1 cellular context compared by ENCODE assay signal in the genomic region with DNA sequence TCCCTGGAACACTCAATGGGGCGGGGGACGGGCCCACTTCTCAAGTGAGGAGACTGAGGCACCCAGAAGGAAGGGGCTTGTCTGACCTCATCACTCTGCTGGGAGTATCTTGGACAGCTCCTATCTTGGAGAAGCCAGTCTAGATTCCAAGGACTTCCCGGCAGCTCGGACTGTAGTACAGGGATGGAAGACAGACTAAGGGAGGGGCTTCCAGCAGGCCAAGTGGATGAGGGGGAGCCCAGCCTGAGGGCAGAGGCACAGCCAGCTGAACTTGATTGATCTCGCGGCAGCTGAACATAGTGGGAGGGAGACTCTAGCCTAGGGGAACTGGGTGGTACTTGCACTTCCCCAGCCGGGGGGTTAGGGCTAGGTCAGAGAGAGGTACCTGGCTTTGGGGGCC.
TF ChIP-seq lines count a peak whose summit lies in the region.

No MANE protein-coding gene starts in this region.

TF ChIP-seq in GM23338, 12 proteins besides CTCF, POLR2A, EP300 and RAD21 (continued from another document):
- TF ChIP-seq, protein P1, sequence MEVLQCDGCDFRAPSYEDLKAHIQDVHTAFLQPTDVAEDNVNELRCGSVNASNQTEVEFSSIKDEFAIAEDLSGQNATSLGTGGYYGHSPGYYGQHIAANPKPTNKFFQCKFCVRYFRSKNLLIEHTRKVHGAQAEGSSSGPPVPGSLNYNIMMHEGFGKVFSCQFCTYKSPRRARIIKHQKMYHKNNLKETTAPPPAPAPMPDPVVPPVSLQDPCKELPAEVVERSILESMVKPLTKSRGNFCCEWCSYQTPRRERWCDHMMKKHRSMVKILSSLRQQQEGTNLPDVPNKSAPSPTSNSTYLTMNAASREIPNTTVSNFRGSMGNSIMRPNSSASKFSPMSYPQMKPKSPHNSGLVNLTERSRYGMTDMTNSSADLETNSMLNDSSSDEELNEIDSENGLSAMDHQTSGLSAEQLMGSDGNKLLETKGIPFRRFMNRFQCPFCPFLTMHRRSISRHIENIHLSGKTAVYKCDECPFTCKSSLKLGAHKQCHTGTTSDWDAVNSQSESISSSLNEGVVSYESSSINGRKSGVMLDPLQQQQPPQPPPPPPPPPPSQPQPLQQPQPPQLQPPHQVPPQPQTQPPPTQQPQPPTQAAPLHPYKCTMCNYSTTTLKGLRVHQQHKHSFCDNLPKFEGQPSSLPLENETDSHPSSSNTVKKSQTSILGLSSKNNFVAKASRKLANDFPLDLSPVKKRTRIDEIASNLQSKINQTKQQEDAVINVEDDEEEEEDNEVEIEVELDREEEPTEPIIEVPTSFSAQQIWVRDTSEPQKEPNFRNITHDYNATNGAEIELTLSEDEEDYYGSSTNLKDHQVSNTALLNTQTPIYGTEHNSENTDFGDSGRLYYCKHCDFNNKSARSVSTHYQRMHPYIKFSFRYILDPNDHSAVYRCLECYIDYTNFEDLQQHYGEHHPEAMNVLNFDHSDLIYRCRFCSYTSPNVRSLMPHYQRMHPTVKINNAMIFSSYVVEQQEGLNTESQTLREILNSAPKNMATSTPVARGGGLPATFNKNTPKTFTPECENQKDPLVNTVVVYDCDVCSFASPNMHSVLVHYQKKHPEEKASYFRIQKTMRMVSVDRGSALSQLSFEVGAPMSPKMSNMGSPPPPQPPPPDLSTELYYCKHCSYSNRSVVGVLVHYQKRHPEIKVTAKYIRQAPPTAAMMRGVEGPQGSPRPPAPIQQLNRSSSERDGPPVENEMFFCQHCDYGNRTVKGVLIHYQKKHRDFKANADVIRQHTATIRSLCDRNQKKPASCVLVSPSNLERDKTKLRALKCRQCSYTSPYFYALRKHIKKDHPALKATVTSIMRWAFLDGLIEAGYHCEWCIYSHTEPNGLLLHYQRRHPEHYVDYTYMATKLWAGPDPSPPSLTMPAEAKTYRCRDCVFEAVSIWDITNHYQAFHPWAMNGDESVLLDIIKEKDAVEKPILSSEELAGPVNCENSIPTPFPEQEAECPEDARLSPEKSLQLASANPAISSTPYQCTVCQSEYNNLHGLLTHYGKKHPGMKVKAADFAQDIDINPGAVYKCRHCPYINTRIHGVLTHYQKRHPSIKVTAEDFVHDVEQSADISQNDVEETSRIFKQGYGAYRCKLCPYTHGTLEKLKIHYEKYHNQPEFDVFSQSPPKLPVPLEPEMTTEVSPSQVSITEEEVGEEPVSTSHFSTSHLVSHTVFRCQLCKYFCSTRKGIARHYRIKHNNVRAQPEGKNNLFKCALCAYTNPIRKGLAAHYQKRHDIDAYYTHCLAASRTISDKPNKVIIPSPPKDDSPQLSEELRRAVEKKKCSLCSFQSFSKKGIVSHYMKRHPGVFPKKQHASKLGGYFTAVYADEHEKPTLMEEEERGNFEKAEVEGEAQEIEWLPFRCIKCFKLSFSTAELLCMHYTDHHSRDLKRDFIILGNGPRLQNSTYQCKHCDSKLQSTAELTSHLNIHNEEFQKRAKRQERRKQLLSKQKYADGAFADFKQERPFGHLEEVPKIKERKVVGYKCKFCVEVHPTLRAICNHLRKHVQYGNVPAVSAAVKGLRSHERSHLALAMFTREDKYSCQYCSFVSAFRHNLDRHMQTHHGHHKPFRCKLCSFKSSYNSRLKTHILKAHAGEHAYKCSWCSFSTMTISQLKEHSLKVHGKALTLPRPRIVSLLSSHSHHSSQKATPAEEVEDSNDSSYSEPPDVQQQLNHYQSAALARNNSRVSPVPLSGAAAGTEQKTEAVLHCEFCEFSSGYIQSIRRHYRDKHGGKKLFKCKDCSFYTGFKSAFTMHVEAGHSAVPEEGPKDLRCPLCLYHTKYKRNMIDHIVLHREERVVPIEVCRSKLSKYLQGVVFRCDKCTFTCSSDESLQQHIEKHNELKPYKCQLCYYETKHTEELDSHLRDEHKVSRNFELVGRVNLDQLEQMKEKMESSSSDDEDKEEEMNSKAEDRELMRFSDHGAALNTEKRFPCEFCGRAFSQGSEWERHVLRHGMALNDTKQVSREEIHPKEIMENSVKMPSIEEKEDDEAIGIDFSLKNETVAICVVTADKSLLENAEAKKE (CRISPR knock-in tag; IDR thresholded peaks at IDR 0.05), result no peak
- no peak for TF ChIP-seq STAT1 (IDR thresholded peaks at IDR 0.05; ENCODE audit: unreplicated experiment)
- TF ChIP-seq JUNB (IDR thresholded peaks at IDR 0.05; ENCODE audit: unreplicated experiment), result no peak
- no peak for TF ChIP-seq ZNF114 (CRISPR knock-in tag; IDR thresholded peaks at IDR 0.05)
- TF ChIP-seq, protein P2, sequence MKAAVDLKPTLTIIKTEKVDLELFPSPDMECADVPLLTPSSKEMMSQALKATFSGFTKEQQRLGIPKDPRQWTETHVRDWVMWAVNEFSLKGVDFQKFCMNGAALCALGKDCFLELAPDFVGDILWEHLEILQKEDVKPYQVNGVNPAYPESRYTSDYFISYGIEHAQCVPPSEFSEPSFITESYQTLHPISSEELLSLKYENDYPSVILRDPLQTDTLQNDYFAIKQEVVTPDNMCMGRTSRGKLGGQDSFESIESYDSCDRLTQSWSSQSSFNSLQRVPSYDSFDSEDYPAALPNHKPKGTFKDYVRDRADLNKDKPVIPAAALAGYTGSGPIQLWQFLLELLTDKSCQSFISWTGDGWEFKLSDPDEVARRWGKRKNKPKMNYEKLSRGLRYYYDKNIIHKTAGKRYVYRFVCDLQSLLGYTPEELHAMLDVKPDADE (IDR thresholded peaks at IDR 0.05), result no peak
- no peak for TF ChIP-seq ZNF331 (CRISPR knock-in tag; IDR thresholded peaks at IDR 0.05; ENCODE audit: low read depth)
- TF ChIP-seq POLR2AphosphoS5 (IDR thresholded peaks at IDR 0.05; ENCODE audit: low read depth), result no peak
- TF ChIP-seq NANOG (IDR thresholded peaks at IDR 0.05; ENCODE audit: borderline replicate concordance), result no peak
- no peak for TF ChIP-seq EZH2phosphoT487 (IDR thresholded peaks at IDR 0.05; ENCODE audit: unreplicated experiment)
- no peak for TF ChIP-seq CREB1 (CRISPR knock-in tag; IDR thresholded peaks at IDR 0.05; ENCODE audit: low read depth)
- TF ChIP-seq, protein P3, sequence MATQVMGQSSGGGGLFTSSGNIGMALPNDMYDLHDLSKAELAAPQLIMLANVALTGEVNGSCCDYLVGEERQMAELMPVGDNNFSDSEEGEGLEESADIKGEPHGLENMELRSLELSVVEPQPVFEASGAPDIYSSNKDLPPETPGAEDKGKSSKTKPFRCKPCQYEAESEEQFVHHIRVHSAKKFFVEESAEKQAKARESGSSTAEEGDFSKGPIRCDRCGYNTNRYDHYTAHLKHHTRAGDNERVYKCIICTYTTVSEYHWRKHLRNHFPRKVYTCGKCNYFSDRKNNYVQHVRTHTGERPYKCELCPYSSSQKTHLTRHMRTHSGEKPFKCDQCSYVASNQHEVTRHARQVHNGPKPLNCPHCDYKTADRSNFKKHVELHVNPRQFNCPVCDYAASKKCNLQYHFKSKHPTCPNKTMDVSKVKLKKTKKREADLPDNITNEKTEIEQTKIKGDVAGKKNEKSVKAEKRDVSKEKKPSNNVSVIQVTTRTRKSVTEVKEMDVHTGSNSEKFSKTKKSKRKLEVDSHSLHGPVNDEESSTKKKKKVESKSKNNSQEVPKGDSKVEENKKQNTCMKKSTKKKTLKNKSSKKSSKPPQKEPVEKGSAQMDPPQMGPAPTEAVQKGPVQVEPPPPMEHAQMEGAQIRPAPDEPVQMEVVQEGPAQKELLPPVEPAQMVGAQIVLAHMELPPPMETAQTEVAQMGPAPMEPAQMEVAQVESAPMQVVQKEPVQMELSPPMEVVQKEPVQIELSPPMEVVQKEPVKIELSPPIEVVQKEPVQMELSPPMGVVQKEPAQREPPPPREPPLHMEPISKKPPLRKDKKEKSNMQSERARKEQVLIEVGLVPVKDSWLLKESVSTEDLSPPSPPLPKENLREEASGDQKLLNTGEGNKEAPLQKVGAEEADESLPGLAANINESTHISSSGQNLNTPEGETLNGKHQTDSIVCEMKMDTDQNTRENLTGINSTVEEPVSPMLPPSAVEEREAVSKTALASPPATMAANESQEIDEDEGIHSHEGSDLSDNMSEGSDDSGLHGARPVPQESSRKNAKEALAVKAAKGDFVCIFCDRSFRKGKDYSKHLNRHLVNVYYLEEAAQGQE (IDR thresholded peaks at IDR 0.05; ENCODE audit: unreplicated experiment), result no peak
TF ChIP-seq in GM23338: peak in this region for 0.
